Comparison of ENCODE assay signal across 9 cellular contexts in the genomic region with DNA sequence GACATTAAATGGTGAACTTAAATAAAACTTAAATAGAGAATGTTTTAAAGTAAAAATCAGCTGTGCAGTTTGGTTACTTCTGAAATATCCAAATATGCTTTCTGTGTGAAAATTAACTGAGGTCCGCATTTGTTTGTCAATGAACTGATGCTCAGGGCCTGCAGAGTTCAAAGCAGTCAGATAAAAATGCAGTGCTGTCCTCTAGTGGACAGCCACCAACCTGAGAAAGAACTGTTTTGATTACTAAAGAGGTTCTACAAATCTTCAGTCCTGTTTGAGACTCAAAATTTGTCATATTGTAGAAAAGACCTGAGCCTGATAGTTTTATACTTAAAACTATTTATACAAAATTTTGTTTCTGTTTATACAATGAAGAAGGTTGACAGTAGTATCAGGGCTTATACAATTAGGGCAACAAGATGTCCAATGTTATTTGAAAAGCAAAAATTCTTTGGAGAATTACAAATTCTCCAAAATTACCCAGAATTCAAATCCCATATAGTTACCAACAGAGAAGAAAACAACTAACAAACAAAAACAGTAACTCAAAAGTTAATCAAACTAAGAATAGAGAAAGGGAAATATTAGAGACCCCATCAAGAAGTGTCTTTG.
DNase-seq lines count a peak whose midpoint lies in the region; ATAC-seq and TF ChIP-seq lines count a peak whose summit lies in the region.
"Had no signal": no experiment of that assay in that cellular context is flagged by ENCODE, and none has a peak within 500 bp of the region (broad histone marks: within the 10 kb centered on the region; RNA-seq: fewer than 3 reads in every experiment).

No MANE protein-coding gene starts in this region.

- no peak overlapping the region for H3K4me3 Mint-ChIP-seq in endothelial cell (ENCODE audit: unreplicated experiment)

- CTCF ChIA-PET in PC-3 (lab: Charles Lee) = no interaction called here

- no peaks in the 10 kb centered on the region for H3K9me2 ChIP-seq in PC-3 (replicated peaks; ENCODE audit: low read length)

- H3K9ac ChIP-seq in PC-3 (ENCODE audit: low read length) = no peak overlapping the region

- intact Hi-C loops in PC-3 (cut with micrococcal nuclease) = loop anchor here (1.0 to 5.0 kb wide), 4 partner anchors 61 to 490 kb away; no protein-coding TSS in a partner anchor

- no peaks in the 10 kb centered on the region for H3K36me3 Mint-ChIP-seq in endothelial cell (ENCODE audit: low read depth, unreplicated experiment)

- no TSS peak for BruUV-seq in PC-3 (replicated peaks; lab: Mats Ljungman, UMichigan)

- no peaks in the 10 kb centered on the region for H3K9me3 Mint-ChIP-seq in endothelial cell (ENCODE audit: unreplicated experiment)

- peak; percentile 62 for DNase-seq in D341Med (ENCODE audit: low spot score)
- DNase-seq in HT-29 (ENCODE audit: low spot score) = peak; percentile 52
- peak; percentile 56 for DNase-seq in PC-3
- DNase-seq in endothelial cell (ENCODE audit: low spot score) = peak; percentile 30
- DNase-seq in non-pigmented ciliary epithelial cell (ENCODE audit: low read depth) = peak; percentile 4
- DNase-seq in mucosa of gallbladder (ENCODE audit: low spot score) = no peak

- H3K27ac ChIP-seq in PC-3 (ENCODE audit: low read length) = no peak overlapping the region
- H3K27ac ChIP-seq: SK-N-MC had no signal

- no peak overlapping the region for H3K27ac Mint-ChIP-seq in endothelial cell (ENCODE audit: unreplicated experiment)

- no peaks in the 10 kb centered on the region for H3K4me1 ChIP-seq in PC-3 (ENCODE audit: insufficient read depth, low read length)

- no peaks in the 10 kb centered on the region for H3K36me3 ChIP-seq in PC-3 (ENCODE audit: low read depth, low read length)

- H3K79me2 ChIP-seq in PC-3 (ENCODE audit: low read length) = no peaks in the 10 kb centered on the region

- peak; percentile 78 for TF ChIP-seq CTCF in PC-3 (conservative IDR thresholded peaks at IDR 0.05; ENCODE audit: low read depth, low read length)
- peak; percentile 65 for TF ChIP-seq CTCF in endothelial cell (IDR thresholded peaks at IDR 0.05; ENCODE audit: unreplicated experiment)

- POLR2A ChIA-PET in PC-3 (lab: Charles Lee; ENCODE audit: unreplicated experiment) = no interaction called here

- no peaks in the 10 kb centered on the region for H4K20me1 ChIP-seq in PC-3 (ENCODE audit: low read length)

- no peak overlapping the region for H3K4me2 ChIP-seq in PC-3 (ENCODE audit: low read length)

- H3K4me3 ChIP-seq in PC-3 (ENCODE audit: low read length) = no peak overlapping the region
- H3K4me3 ChIP-seq: SK-N-MC had no signal

- H3K4me1 Mint-ChIP-seq in endothelial cell (ENCODE audit: unreplicated experiment) = peaks cover 4% of the 10 kb centered on the region

- ATAC-seq in PC-3 (peak; percentile 55), HG03378 (IDR thresholded peaks at IDR 0.05; ENCODE audit: unreplicated experiment) (no peak), HG03354 (IDR thresholded peaks at IDR 0.05; ENCODE audit: poor library complexity, severe bottlenecking, unreplicated experiment) (no peak)

- no peak overlapping the region for H2AFZ ChIP-seq in PC-3 (ENCODE audit: low read length)

- no peaks in the 10 kb centered on the region for H3F3A ChIP-seq in PC-3 (ENCODE audit: low read length, unreplicated experiment)

- H3K27me3 Mint-ChIP-seq in endothelial cell (ENCODE audit: unreplicated experiment) = no peaks in the 10 kb centered on the region

- no peaks in the 10 kb centered on the region for H3K9me3 ChIP-seq in PC-3 (ENCODE audit: low read length)

- no peaks in the 10 kb centered on the region for H3K27me3 ChIP-seq in PC-3 (ENCODE audit: low read length)
